1 cellular context compared by ENCODE assay signal in the genomic region with DNA sequence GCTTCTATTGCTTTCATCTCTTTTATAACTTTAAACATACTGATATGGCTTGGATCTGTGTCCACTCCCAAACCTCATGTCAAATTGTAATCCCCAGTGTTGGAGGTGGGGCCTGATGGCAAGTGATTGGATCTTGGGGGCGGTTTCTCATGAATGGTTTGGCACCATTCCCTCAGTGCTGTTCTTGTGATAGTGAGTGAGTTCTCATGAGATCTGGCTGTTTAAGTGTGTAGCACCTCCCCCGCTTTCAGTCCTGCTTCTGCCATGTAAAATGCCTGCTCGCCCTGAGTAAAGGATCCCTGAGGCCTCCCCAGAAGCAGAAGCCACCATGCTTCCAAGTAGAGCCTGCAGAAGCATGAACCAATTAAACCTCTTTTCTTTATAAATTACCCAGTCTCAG.
TF ChIP-seq lines count a peak whose summit lies in the region.

No MANE protein-coding gene starts in this region.

TF ChIP-seq in K562, 482 proteins besides CTCF, POLR2A, EP300 and RAD21 (continued from another document and continues in another):
- TF ChIP-seq, protein P1, sequence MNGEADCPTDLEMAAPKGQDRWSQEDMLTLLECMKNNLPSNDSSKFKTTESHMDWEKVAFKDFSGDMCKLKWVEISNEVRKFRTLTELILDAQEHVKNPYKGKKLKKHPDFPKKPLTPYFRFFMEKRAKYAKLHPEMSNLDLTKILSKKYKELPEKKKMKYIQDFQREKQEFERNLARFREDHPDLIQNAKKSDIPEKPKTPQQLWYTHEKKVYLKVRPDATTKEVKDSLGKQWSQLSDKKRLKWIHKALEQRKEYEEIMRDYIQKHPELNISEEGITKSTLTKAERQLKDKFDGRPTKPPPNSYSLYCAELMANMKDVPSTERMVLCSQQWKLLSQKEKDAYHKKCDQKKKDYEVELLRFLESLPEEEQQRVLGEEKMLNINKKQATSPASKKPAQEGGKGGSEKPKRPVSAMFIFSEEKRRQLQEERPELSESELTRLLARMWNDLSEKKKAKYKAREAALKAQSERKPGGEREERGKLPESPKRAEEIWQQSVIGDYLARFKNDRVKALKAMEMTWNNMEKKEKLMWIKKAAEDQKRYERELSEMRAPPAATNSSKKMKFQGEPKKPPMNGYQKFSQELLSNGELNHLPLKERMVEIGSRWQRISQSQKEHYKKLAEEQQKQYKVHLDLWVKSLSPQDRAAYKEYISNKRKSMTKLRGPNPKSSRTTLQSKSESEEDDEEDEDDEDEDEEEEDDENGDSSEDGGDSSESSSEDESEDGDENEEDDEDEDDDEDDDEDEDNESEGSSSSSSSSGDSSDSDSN (IDR thresholded peaks at IDR 0.05; ENCODE audit: borderline replicate concordance in 1 of 2, low read depth in 2 of 2, low read length in 2 of 2), result no peak
- no peak for TF ChIP-seq HDAC6 (IDR thresholded peaks at IDR 0.05; ENCODE audit: low read depth, low read length)
- no peak for TF ChIP-seq SRSF1 (IDR thresholded peaks at IDR 0.05; ENCODE audit: low read depth, low read length)
- TF ChIP-seq CC2D1A (IDR thresholded peaks at IDR 0.05), result 0 out of 2 replicates have a peak, but pooled peaks have one; percentile 19
- TF ChIP-seq SNIP1 (IDR thresholded peaks at IDR 0.05; ENCODE audit: low read depth), result no peak
- TF ChIP-seq NONO (IDR thresholded peaks at IDR 0.05; ENCODE audit: low read depth in 2 of 2, low read length in 1 of 2), result no peak
- TF ChIP-seq TEAD4 (IDR thresholded peaks at IDR 0.05; ENCODE audit: low read length), result 0 out of 2 replicates have a peak, but pooled peaks have one; percentile 34
- no peak for TF ChIP-seq TEAD4 (CRISPR knock-in tag; IDR thresholded peaks at IDR 0.05; ENCODE audit: borderline replicate concordance)
- TF ChIP-seq PPARD (CRISPR knock-in tag; IDR thresholded peaks at IDR 0.05), result no peak
- TF ChIP-seq SMARCA5 (IDR thresholded peaks at IDR 0.05), result no peak
- TF ChIP-seq ZBTB2 (IDR thresholded peaks at IDR 0.05), result no peak
- no peak for TF ChIP-seq ZNF644 (tag; IDR thresholded peaks at IDR 0.05; ENCODE audit: low read depth)
- TF ChIP-seq PHTF2 (CRISPR knock-in tag; IDR thresholded peaks at IDR 0.05), result no peak
- TF ChIP-seq, protein P2, sequence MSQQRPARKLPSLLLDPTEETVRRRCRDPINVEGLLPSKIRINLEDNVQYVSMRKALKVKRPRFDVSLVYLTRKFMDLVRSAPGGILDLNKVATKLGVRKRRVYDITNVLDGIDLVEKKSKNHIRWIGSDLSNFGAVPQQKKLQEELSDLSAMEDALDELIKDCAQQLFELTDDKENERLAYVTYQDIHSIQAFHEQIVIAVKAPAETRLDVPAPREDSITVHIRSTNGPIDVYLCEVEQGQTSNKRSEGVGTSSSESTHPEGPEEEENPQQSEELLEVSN (IDR thresholded peaks at IDR 0.05; ENCODE audit: borderline replicate concordance in 1 of 2, extremely low read depth in 1 of 2, insufficient read depth in 1 of 2, insufficient read length in 1 of 2, low read depth in 1 of 2, low read length in 1 of 2, poor library complexity in 1 of 2, severe bottlenecking in 1 of 2), result no peak
- TF ChIP-seq HBP1 (CRISPR knock-in tag; IDR thresholded peaks at IDR 0.05), result no peak
- TF ChIP-seq SRF (CRISPR knock-in tag; IDR thresholded peaks at IDR 0.05), result no peak
- no peak for TF ChIP-seq SRSF7 (optimal IDR thresholded peaks at IDR 0.05; ENCODE audit: low read depth, low read length)
- no peak for TF ChIP-seq RBM34 (IDR thresholded peaks at IDR 0.05; ENCODE audit: borderline replicate concordance, insufficient read depth, low read length)
- no peak for TF ChIP-seq GABPA (tag; conservative IDR thresholded peaks at IDR 0.05; ENCODE audit: low read depth)
- TF ChIP-seq, protein P3, sequence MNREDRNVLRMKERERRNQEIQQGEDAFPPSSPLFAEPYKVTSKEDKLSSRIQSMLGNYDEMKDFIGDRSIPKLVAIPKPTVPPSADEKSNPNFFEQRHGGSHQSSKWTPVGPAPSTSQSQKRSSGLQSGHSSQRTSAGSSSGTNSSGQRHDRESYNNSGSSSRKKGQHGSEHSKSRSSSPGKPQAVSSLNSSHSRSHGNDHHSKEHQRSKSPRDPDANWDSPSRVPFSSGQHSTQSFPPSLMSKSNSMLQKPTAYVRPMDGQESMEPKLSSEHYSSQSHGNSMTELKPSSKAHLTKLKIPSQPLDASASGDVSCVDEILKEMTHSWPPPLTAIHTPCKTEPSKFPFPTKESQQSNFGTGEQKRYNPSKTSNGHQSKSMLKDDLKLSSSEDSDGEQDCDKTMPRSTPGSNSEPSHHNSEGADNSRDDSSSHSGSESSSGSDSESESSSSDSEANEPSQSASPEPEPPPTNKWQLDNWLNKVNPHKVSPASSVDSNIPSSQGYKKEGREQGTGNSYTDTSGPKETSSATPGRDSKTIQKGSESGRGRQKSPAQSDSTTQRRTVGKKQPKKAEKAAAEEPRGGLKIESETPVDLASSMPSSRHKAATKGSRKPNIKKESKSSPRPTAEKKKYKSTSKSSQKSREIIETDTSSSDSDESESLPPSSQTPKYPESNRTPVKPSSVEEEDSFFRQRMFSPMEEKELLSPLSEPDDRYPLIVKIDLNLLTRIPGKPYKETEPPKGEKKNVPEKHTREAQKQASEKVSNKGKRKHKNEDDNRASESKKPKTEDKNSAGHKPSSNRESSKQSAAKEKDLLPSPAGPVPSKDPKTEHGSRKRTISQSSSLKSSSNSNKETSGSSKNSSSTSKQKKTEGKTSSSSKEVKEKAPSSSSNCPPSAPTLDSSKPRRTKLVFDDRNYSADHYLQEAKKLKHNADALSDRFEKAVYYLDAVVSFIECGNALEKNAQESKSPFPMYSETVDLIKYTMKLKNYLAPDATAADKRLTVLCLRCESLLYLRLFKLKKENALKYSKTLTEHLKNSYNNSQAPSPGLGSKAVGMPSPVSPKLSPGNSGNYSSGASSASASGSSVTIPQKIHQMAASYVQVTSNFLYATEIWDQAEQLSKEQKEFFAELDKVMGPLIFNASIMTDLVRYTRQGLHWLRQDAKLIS (CRISPR knock-in tag; IDR thresholded peaks at IDR 0.05), result no peak
- TF ChIP-seq, protein P4, sequence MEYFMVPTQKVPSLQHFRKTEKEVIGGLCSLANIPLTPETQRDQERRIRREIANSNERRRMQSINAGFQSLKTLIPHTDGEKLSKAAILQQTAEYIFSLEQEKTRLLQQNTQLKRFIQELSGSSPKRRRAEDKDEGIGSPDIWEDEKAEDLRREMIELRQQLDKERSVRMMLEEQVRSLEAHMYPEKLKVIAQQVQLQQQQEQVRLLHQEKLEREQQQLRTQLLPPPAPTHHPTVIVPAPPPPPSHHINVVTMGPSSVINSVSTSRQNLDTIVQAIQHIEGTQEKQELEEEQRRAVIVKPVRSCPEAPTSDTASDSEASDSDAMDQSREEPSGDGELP (CRISPR knock-in tag; IDR thresholded peaks at IDR 0.05; ENCODE audit: borderline replicate concordance), result no peak
- TF ChIP-seq ZNF134 (CRISPR knock-in tag; conservative IDR thresholded peaks at IDR 0.05), result no peak
- TF ChIP-seq, protein P5, sequence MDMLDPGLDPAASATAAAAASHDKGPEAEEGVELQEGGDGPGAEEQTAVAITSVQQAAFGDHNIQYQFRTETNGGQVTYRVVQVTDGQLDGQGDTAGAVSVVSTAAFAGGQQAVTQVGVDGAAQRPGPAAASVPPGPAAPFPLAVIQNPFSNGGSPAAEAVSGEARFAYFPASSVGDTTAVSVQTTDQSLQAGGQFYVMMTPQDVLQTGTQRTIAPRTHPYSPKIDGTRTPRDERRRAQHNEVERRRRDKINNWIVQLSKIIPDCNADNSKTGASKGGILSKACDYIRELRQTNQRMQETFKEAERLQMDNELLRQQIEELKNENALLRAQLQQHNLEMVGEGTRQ (CRISPR knock-in tag; IDR thresholded peaks at IDR 0.05), result no peak
- no peak for TF ChIP-seq MCM3 (IDR thresholded peaks at IDR 0.05)
- TF ChIP-seq, protein P6, sequence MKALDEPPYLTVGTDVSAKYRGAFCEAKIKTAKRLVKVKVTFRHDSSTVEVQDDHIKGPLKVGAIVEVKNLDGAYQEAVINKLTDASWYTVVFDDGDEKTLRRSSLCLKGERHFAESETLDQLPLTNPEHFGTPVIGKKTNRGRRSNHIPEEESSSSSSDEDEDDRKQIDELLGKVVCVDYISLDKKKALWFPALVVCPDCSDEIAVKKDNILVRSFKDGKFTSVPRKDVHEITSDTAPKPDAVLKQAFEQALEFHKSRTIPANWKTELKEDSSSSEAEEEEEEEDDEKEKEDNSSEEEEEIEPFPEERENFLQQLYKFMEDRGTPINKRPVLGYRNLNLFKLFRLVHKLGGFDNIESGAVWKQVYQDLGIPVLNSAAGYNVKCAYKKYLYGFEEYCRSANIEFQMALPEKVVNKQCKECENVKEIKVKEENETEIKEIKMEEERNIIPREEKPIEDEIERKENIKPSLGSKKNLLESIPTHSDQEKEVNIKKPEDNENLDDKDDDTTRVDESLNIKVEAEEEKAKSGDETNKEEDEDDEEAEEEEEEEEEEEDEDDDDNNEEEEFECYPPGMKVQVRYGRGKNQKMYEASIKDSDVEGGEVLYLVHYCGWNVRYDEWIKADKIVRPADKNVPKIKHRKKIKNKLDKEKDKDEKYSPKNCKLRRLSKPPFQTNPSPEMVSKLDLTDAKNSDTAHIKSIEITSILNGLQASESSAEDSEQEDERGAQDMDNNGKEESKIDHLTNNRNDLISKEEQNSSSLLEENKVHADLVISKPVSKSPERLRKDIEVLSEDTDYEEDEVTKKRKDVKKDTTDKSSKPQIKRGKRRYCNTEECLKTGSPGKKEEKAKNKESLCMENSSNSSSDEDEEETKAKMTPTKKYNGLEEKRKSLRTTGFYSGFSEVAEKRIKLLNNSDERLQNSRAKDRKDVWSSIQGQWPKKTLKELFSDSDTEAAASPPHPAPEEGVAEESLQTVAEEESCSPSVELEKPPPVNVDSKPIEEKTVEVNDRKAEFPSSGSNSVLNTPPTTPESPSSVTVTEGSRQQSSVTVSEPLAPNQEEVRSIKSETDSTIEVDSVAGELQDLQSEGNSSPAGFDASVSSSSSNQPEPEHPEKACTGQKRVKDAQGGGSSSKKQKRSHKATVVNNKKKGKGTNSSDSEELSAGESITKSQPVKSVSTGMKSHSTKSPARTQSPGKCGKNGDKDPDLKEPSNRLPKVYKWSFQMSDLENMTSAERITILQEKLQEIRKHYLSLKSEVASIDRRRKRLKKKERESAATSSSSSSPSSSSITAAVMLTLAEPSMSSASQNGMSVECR (CRISPR knock-in tag; IDR thresholded peaks at IDR 0.05), result no peak
- no peak for TF ChIP-seq ZNF280A (IDR thresholded peaks at IDR 0.05; ENCODE audit: low read depth, partially characterized antibody)
- TF ChIP-seq U2AF1 (optimal IDR thresholded peaks at IDR 0.05; ENCODE audit: low read depth, low read length), result no peak
- TF ChIP-seq DACH1 (IDR thresholded peaks at IDR 0.05; ENCODE audit: partially characterized antibody), result no peak
- TF ChIP-seq TCF3 (CRISPR knock-in tag; IDR thresholded peaks at IDR 0.05), result peak; percentile 37
- TF ChIP-seq, protein P7, sequence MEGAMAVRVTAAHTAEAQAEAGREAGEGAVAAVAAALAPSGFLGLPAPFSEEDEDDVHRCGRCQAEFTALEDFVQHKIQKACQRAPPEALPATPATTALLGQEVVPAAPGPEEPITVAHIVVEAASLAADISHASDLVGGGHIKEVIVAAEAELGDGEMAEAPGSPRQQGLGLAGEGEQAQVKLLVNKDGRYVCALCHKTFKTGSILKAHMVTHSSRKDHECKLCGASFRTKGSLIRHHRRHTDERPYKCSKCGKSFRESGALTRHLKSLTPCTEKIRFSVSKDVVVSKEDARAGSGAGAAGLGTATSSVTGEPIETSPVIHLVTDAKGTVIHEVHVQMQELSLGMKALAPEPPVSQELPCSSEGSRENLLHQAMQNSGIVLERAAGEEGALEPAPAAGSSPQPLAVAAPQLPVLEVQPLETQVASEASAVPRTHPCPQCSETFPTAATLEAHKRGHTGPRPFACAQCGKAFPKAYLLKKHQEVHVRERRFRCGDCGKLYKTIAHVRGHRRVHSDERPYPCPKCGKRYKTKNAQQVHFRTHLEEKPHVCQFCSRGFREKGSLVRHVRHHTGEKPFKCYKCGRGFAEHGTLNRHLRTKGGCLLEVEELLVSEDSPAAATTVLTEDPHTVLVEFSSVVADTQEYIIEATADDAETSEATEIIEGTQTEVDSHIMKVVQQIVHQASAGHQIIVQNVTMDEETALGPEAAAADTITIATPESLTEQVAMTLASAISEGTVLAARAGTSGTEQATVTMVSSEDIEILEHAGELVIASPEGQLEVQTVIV (CRISPR knock-in tag; IDR thresholded peaks at IDR 0.05; ENCODE audit: borderline replicate concordance), result no peak
- TF ChIP-seq GATAD2B (IDR thresholded peaks at IDR 0.05; ENCODE audit: borderline replicate concordance), result no peak
- no peak for TF ChIP-seq GABPB1 (CRISPR knock-in tag; IDR thresholded peaks at IDR 0.05)
- no peak for TF ChIP-seq ZNF217 (CRISPR knock-in tag; IDR thresholded peaks at IDR 0.05)
- no peak for TF ChIP-seq RFX5 (IDR thresholded peaks at IDR 0.05; ENCODE audit: low read depth, low read length)
- no peak for TF ChIP-seq NCOA6 (IDR thresholded peaks at IDR 0.05)
- TF ChIP-seq NR2F6 (CRISPR knock-in tag; IDR thresholded peaks at IDR 0.05), result no peak
- no peak for TF ChIP-seq YBX1 (IDR thresholded peaks at IDR 0.05)
- no peak for TF ChIP-seq MTA1 (IDR thresholded peaks at IDR 0.05; ENCODE audit: borderline replicate concordance)
- no peak for TF ChIP-seq GTF2A2 (tag; IDR thresholded peaks at IDR 0.05)
